1 cellular context compared by ENCODE assay signal in genomic region chr6:98644063-98644462, GRCh38.
TF ChIP-seq lines count a peak whose summit lies in the region.

No MANE protein-coding gene starts in this region.

TF ChIP-seq in GM23338, 12 proteins besides CTCF, POLR2A, EP300 and RAD21 (continued from another document):
- TF ChIP-seq REST (IDR thresholded peaks at IDR 0.05; ENCODE audit: unreplicated experiment) (no peak), JUNB (IDR thresholded peaks at IDR 0.05; ENCODE audit: unreplicated experiment) (no peak), ZNF114 (CRISPR knock-in tag; IDR thresholded peaks at IDR 0.05) (no peak)
TF ChIP-seq in GM23338: peak in this region for 0.
